Comparison of ENCODE assay signal across 1 cellular context in the genomic region with DNA sequence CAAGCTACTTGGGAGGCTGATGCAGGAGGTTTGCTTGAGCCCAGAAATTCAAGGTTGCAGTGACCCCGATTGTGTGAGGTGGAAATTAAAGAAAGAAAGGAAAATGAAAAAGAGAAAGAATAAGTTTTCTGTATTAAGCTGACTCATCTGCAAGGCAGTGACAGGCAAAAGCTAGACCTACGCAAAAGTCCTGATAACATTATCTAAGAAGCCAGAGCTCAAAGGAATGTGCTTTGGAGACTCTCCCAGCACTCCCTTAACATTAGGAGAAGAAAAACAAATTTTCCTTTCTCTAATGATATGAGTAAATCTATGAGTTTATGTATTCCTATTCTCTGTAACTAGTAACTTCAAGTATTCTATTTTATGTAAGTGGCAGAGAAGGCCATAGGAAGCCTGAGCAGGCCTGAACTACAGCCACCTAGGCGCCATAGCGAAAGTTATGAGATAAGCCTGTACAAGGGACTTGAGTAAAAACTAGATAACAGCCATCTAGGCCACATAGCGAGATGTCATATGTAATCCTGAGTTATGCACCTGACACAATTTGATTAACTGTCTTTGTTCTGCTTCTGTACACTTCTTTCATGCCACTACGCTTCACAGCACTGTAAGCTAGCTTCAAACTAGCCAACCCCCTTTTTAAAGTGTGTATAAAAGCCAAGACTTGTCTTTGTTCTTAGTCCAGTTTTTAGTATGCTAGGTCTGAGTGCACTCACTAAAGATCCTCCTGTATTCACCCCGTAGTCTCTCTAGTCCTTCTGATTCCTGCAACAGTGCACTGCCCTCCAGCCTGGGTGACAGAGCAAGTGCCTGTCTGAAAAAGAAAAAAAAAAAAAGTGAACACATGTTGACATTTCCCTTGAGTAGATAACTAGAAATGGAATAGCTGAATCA.
A peak's percentile ranks its signal among the peaks of the same experiment; 100 is the strongest.
TF ChIP-seq lines count a peak whose summit lies in the region.

No MANE protein-coding gene starts in this region.

TF ChIP-seq in HCT116, 20 proteins besides CTCF, POLR2A, EP300 and RAD21:
- TF ChIP-seq, protein P1, sequence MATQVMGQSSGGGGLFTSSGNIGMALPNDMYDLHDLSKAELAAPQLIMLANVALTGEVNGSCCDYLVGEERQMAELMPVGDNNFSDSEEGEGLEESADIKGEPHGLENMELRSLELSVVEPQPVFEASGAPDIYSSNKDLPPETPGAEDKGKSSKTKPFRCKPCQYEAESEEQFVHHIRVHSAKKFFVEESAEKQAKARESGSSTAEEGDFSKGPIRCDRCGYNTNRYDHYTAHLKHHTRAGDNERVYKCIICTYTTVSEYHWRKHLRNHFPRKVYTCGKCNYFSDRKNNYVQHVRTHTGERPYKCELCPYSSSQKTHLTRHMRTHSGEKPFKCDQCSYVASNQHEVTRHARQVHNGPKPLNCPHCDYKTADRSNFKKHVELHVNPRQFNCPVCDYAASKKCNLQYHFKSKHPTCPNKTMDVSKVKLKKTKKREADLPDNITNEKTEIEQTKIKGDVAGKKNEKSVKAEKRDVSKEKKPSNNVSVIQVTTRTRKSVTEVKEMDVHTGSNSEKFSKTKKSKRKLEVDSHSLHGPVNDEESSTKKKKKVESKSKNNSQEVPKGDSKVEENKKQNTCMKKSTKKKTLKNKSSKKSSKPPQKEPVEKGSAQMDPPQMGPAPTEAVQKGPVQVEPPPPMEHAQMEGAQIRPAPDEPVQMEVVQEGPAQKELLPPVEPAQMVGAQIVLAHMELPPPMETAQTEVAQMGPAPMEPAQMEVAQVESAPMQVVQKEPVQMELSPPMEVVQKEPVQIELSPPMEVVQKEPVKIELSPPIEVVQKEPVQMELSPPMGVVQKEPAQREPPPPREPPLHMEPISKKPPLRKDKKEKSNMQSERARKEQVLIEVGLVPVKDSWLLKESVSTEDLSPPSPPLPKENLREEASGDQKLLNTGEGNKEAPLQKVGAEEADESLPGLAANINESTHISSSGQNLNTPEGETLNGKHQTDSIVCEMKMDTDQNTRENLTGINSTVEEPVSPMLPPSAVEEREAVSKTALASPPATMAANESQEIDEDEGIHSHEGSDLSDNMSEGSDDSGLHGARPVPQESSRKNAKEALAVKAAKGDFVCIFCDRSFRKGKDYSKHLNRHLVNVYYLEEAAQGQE (IDR thresholded peaks at IDR 0.05; ENCODE audit: low read depth): no peak
- TF ChIP-seq CBX3 (IDR thresholded peaks at IDR 0.05; ENCODE audit: low read depth) (0 out of 2 replicates have a peak, but pooled peaks have one; percentile 59), EZH2 (IDR thresholded peaks at IDR 0.05) (no peak)
